ENCODE assay signal across 1 cellular context in genomic region chr1:170805957-170806662, GRCh38.
TF ChIP-seq lines count a peak whose summit lies in the region.

No MANE protein-coding gene starts in this region.

TF ChIP-seq in IMR-90, 13 proteins besides CTCF, POLR2A, EP300 and RAD21:
- TF ChIP-seq NFE2L2 (IDR thresholded peaks at IDR 0.05; ENCODE audit: low read depth, low read length) (no peak), RCOR1 (IDR thresholded peaks at IDR 0.05; ENCODE audit: insufficient replicate concordance, low read length) (no peak), MXI1 (IDR thresholded peaks at IDR 0.05; ENCODE audit: borderline replicate concordance, low read depth, low read length) (no peak), MAZ (IDR thresholded peaks at IDR 0.05; ENCODE audit: borderline replicate concordance, low read depth, low read length) (no peak), CEBPB (IDR thresholded peaks at IDR 0.05; ENCODE audit: low read depth, low read length) (no peak), USF2 (IDR thresholded peaks at IDR 0.05; ENCODE audit: low read depth, low read length) (no peak), FOS (IDR thresholded peaks at IDR 0.05; ENCODE audit: low read depth, low read length) (no peak)
